ENCODE assay signal across 18 cellular contexts in genomic region chr15:58510715-58511465, GRCh38.
DNase-seq lines count a peak whose midpoint lies in the region; ATAC-seq, FAIRE-seq and TF ChIP-seq lines count a peak whose summit lies in the region.
"Had no signal": no experiment of that assay in that cellular context is flagged by ENCODE, and none has a peak within 500 bp of the region (broad histone marks: within the 10 kb centered on the region; RNA-seq: fewer than 3 reads in every experiment).

No MANE protein-coding gene starts in this region.

- TF ChIP-seq CTCF in fibroblast of the aortic adventitia (IDR thresholded peaks at IDR 0.05; ENCODE audit: insufficient read depth, low read length), result no peak
- no peak for TF ChIP-seq CTCF in transverse colon (IDR thresholded peaks at IDR 0.05)

- no peaks in the 10 kb centered on the region for H3K27me3 ChIP-seq in transverse colon
- H3K27me3 ChIP-seq: BLaER1, esophagus squamous epithelium, testis had no signal

- H3K27ac ChIP-seq in transverse colon, result no peak overlapping the region
- H3K27ac ChIP-seq: BLaER1, esophagus squamous epithelium, skin epidermis, testis had no signal

- H3K4me3 ChIP-seq in fibroblast of the aortic adventitia (ENCODE audit: low read depth, low read length), result no peak overlapping the region
- no peak overlapping the region for H3K4me3 ChIP-seq in transverse colon
- H3K4me3 ChIP-seq: BLaER1, esophagus squamous epithelium, skin epidermis, testis had no signal

- no peak for TF ChIP-seq EP300 in Ishikawa (IDR thresholded peaks at IDR 0.05; ENCODE audit: borderline replicate concordance)
- TF ChIP-seq EP300 in transverse colon (IDR thresholded peaks at IDR 0.05; ENCODE audit: low read depth), result no peak

- in situ Hi-C loops in transverse colon (cut with MboI; ENCODE audit: low pct_ligation_motif_present in 1 of 4, low pct_unique_long_range_greater_than_20kb in 1 of 4, low sequenced_read_pairs in 3 of 4), result no loop called here

- no peaks in the 10 kb centered on the region for H3K4me1 ChIP-seq in transverse colon
- H3K4me1 ChIP-seq: testis had no signal

- 65 to 71% methylated on average over 8 to 10 of the region's 10 CpGs for WGBS in transverse colon (ENCODE audit: low coverage in 1 of 2), 2 donors

- ATAC-seq in GM21423 (IDR thresholded peaks at IDR 0.05; ENCODE audit: unreplicated experiment), result no peak
- ATAC-seq: HCT116, left ventricle myocardium superior had no signal

- no peak for TF ChIP-seq POLR2A in transverse colon (IDR thresholded peaks at IDR 0.05)

- DNase-seq in amniotic epithelial cell (ENCODE audit: low read depth), result peak; percentile 64
- peak; percentile 6 for DNase-seq in fibroblast of the aortic adventitia (ENCODE audit: low read depth)
- DNase-seq in urothelium cell line (ENCODE audit: low spot score), result no peak
- no peak for DNase-seq in NCI-H2171 (lab: John Stamatoyannopoulos, UW)
- no peak for DNase-seq in transverse colon
- DNase-seq: activated CD4-positive, alpha-beta T cell treated with anti-CD3 and anti-CD28 coated beads for 4 hours; activated naive CD4-positive, alpha-beta T cell; esophagus squamous epithelium; left ventricle myocardium superior; NCI-H1105 treated with DMSO at 0.1 percent for 48 hours; NCI-H2227 treated with DMSO at 0.1 percent for 48 hours; testis had no signal

- intact Hi-C loops in transverse colon (cut with DNase I; ENCODE audit: low total_unique reads), result no loop called here

- H3K9me3 ChIP-seq in transverse colon, result no peaks in the 10 kb centered on the region
- H3K9me3 ChIP-seq: esophagus squamous epithelium, testis had no signal

- peak; percentile 23 for FAIRE-seq in urothelium cell line (lab: Jason Lieb, UNC)
- FAIRE-seq: D721Med had no signal

- TF ChIP-seq RAD21 in Ishikawa (IDR thresholded peaks at IDR 0.05; ENCODE audit: low read depth), result no peak

- no peaks in the 10 kb centered on the region for H3K36me3 ChIP-seq in transverse colon
- H3K36me3 ChIP-seq: BLaER1, esophagus squamous epithelium had no signal

TF ChIP-seq in Ishikawa, 13 proteins besides CTCF, POLR2A, EP300 and RAD21:
- TF ChIP-seq USF1 (IDR thresholded peaks at IDR 0.05) (peak; percentile 41; the same call in 1 of the 2 replicates), CREB1 (IDR thresholded peaks at IDR 0.05; ENCODE audit: low read depth) (no peak)

Comparison
In these comparisons a context has a peak if more than half of its experiments do, and no peak if none do; other contexts are left out.
1. DNase-seq: peak in amniotic epithelial cell (single experiment) and fibroblast of the aortic adventitia (single experiment); none in urothelium cell line (single experiment), NCI-H2171 (single experiment) and transverse colon (single experiment).